17 cellular contexts compared by ENCODE assay signal in genomic region chr9:92911496-92912475, GRCh38. TPM values are rescaled to one million over a fixed set of nuclear protein-coding genes. Genes with fewer than 3 reads are reported as not detected.
DNase-seq lines count a peak whose midpoint lies in the region; ATAC-seq, FAIRE-seq and TF ChIP-seq lines count a peak whose summit lies in the region.
"Had no signal": no experiment of that assay in that cellular context is flagged by ENCODE, and none has a peak within 500 bp of the region (broad histone marks: within the 10 kb centered on the region; RNA-seq: fewer than 3 reads in every experiment).

No MANE protein-coding gene starts in this region.

- peak; percentile 2 for DNase-seq in NCI-H2196 (lab: John Stamatoyannopoulos, UW; ENCODE audit: unreplicated experiment)
- no peak for DNase-seq in NCI-H2196 treated with DMSO at 0.1 percent for 48 hours (lab: John Stamatoyannopoulos, UW; ENCODE audit: unreplicated experiment)
- DNase-seq in SJCRH30, result peak; percentile 33 to 46
- peak; percentile 25 for DNase-seq in hepatocyte (ENCODE audit: low spot score)
- peak; percentile 21 for DNase-seq in transverse colon
- DNase-seq in Calu3, result no peak
- no peak for DNase-seq in GM12892 (ENCODE audit: insufficient read length)
- DNase-seq: activated CD8-positive, alpha-beta memory T cell treated with anti-CD3 and anti-CD28 coated beads, Interleukin-2, amount 10 ng/mL, durations not matched to agents 7 days and 5 days; activated naive CD8-positive, alpha-beta T cell treated with anti-CD3 and anti-CD28 coated beads, Interleukin-2, amount 10 ng/mL, durations not matched to agents 7 days and 5 days; dermis blood vessel endothelial cell; gastrocnemius medialis; NCI-H2227 treated with DMSO at 0.1 percent for 48 hours; nephron progenitor cell; stimulated activated CD4-positive, alpha-beta T cell treated with anti-CD3 and anti-CD28 coated beads, Interleukin-15, amount 100 ng/mL, for 24 hours had no signal

- H3K4me1 Mint-ChIP-seq in Calu3 (ENCODE audit: low read depth, unreplicated experiment), result peaks cover 7% of the 10 kb centered on the region
- H3K4me1 Mint-ChIP-seq: activated CD8-positive, alpha-beta memory T cell treated with anti-CD3 and anti-CD28 coated beads, Interleukin-2, amount 10 ng/mL, durations not matched to agents 7 days and 5 days; activated naive CD8-positive, alpha-beta T cell treated with anti-CD3 and anti-CD28 coated beads, Interleukin-2, amount 10 ng/mL, durations not matched to agents 7 days and 5 days had no signal

- CTCF ChIA-PET in Calu3 (lab: Charles Lee), result no interaction called here

- peak overlapping the region; percentile 9 for H3K4me2 ChIP-seq in hepatocyte

- H3K4me3 ChIP-seq in SJCRH30, result peak overlapping the region; percentile 1; the same call in 1 of the 2 replicates
- H3K4me3 ChIP-seq in hepatocyte, result no peak overlapping the region
- H3K4me3 ChIP-seq in transverse colon, result no peak overlapping the region
- H3K4me3 ChIP-seq: gastrocnemius medialis had no signal

- no peaks in the 10 kb centered on the region for H3K36me3 Mint-ChIP-seq in Calu3 (ENCODE audit: insufficient read depth, unreplicated experiment)
- H3K36me3 Mint-ChIP-seq: activated CD8-positive, alpha-beta memory T cell treated with anti-CD3 and anti-CD28 coated beads, Interleukin-2, amount 10 ng/mL, durations not matched to agents 7 days and 5 days; activated naive CD8-positive, alpha-beta T cell treated with anti-CD3 and anti-CD28 coated beads, Interleukin-2, amount 10 ng/mL, durations not matched to agents 7 days and 5 days had no signal

- no peak for TF ChIP-seq EP300 in transverse colon (IDR thresholded peaks at IDR 0.05; ENCODE audit: low read depth)

- H3K4me1 ChIP-seq in SJCRH30, result peaks cover 13% of the 10 kb centered on the region
- H3K4me1 ChIP-seq in hepatocyte (ENCODE audit: insufficient read depth), result no peaks in the 10 kb centered on the region
- H3K4me1 ChIP-seq in transverse colon, result peaks cover 0 to 6% (median 4%) of the 10 kb centered on the region in 4 donors

- TF ChIP-seq CTCF in hepatocyte (IDR thresholded peaks at IDR 0.05; ENCODE audit: poor library complexity), result no peak
- TF ChIP-seq CTCF in transverse colon (IDR thresholded peaks at IDR 0.05), result no peak
- no peak for TF ChIP-seq CTCF in Calu3 (IDR thresholded peaks at IDR 0.05; ENCODE audit: unreplicated experiment)

- H3K4me3 Mint-ChIP-seq in Calu3 (ENCODE audit: low read depth, unreplicated experiment), result no peak overlapping the region
- H3K4me3 Mint-ChIP-seq: activated CD8-positive, alpha-beta memory T cell treated with anti-CD3 and anti-CD28 coated beads, Interleukin-2, amount 10 ng/mL, durations not matched to agents 7 days and 5 days; activated naive CD8-positive, alpha-beta T cell treated with anti-CD3 and anti-CD28 coated beads, Interleukin-2, amount 10 ng/mL, durations not matched to agents 7 days and 5 days; nephron progenitor cell had no signal

- ATAC-seq in GM18498 (IDR thresholded peaks at IDR 0.05; ENCODE audit: unreplicated experiment), result no peak
- ATAC-seq: activated CD8-positive, alpha-beta memory T cell treated with anti-CD3 and anti-CD28 coated beads, Interleukin-2, amount 10 ng/mL, durations not matched to agents 7 days and 5 days; gastrocnemius medialis had no signal

- H3K27ac ChIP-seq in SJCRH30 (no peak overlapping the region), hepatocyte (peak overlapping the region; percentile 21), transverse colon (no peak overlapping the region)
- H3K27ac ChIP-seq: gastrocnemius medialis had no signal

- 56% methylated on average over 11 of the region's 11 CpGs for WGBS in hepatocyte (ENCODE audit: low lambda C conversion rate, missing lambda C conversion rate)
- WGBS in transverse colon (ENCODE audit: low coverage in 1 of 2), 2 donors, result 26 to 38% methylated on average over 11 of the region's 11 CpGs

- no peaks in the 10 kb centered on the region for H3K27me3 ChIP-seq in SJCRH30
- H3K27me3 ChIP-seq in hepatocyte, result no peaks in the 10 kb centered on the region
- H3K27me3 ChIP-seq in transverse colon, result peaks cover 56% of the 10 kb centered on the region
- H3K27me3 ChIP-seq: gastrocnemius medialis had no signal

- H3K27me3 Mint-ChIP-seq in Calu3 (ENCODE audit: unreplicated experiment), result peaks cover 37% of the 10 kb centered on the region

- H3K36me3 ChIP-seq in SJCRH30 (no peaks in the 10 kb centered on the region), hepatocyte (replicated peaks; ENCODE audit: insufficient read depth, low read depth) (no peaks in the 10 kb centered on the region), transverse colon (no peaks in the 10 kb centered on the region)
- H3K36me3 ChIP-seq: gastrocnemius medialis had no signal

- no peaks in the 10 kb centered on the region for H4K20me1 ChIP-seq in hepatocyte (ENCODE audit: insufficient read depth, poor library complexity, severe bottlenecking)

- H3K9me2 ChIP-seq in hepatocyte (replicated peaks; ENCODE audit: insufficient read depth), result no peaks in the 10 kb centered on the region

- H3K79me2 ChIP-seq in hepatocyte, result no peaks in the 10 kb centered on the region

- no peak for TF ChIP-seq POLR2A in transverse colon (IDR thresholded peaks at IDR 0.05)
- TF ChIP-seq POLR2A in GM12892 (IDR thresholded peaks at IDR 0.05; ENCODE audit: low read depth, low read length), result no peak

- H3K9me3 ChIP-seq in SJCRH30 (replicated peaks) (0 out of 2 replicates have a peak, but pooled peaks cover 3% of the 10 kb centered on the region), hepatocyte (ENCODE audit: low read depth) (no peaks in the 10 kb centered on the region), transverse colon (no peaks in the 10 kb centered on the region)
- H3K9me3 ChIP-seq: gastrocnemius medialis had no signal

- H2AFZ ChIP-seq in hepatocyte, result no peak overlapping the region

- in situ Hi-C loops in transverse colon (cut with MboI; ENCODE audit: low pct_ligation_motif_present in 1 of 4, low pct_unique_long_range_greater_than_20kb in 1 of 4, low sequenced_read_pairs in 3 of 4), result no loop called here

- FAIRE-seq in GM12892 (lab: Jason Lieb, UNC), result no peak
- FAIRE-seq: TTC549 had no signal

- no peak overlapping the region for H3K27ac Mint-ChIP-seq in Calu3 (ENCODE audit: unreplicated experiment)
- H3K27ac Mint-ChIP-seq: activated CD8-positive, alpha-beta memory T cell treated with anti-CD3 and anti-CD28 coated beads, Interleukin-2, amount 10 ng/mL, durations not matched to agents 7 days and 5 days; activated naive CD8-positive, alpha-beta T cell treated with anti-CD3 and anti-CD28 coated beads, Interleukin-2, amount 10 ng/mL, durations not matched to agents 7 days and 5 days; nephron progenitor cell had no signal

- BruUV-seq in Calu3 (replicated peaks; lab: Mats Ljungman, UMichigan), result no TSS peak

- intact Hi-C loops in transverse colon (cut with DNase I; ENCODE audit: low total_unique reads), result no loop called here
- intact Hi-C loops in Calu3 (cut with micrococcal nuclease; ENCODE audit: unreplicated experiment), result no loop called here

- H3K9me3 Mint-ChIP-seq in Calu3 (ENCODE audit: low read depth, unreplicated experiment), result no peaks in the 10 kb centered on the region
- H3K9me3 Mint-ChIP-seq: activated naive CD8-positive, alpha-beta T cell treated with anti-CD3 and anti-CD28 coated beads, Interleukin-2, amount 10 ng/mL, durations not matched to agents 7 days and 5 days had no signal

RNA-seq across cellular contexts. Expression of gene ZNF484, which starts 33.9 kb away (rescaled TPM):
- 18.2 and 21.6 TPM in 2 replicates for total RNA-seq in SJCRH30 (2014; rRNA removed; shearing (Covaris generic))
- total RNA-seq in hepatocyte (9.2 and 10.3 TPM in 2 replicates), transverse colon (1 to 10 TPM; 1.2 to 9.7 (median 6.9) TPM), Calu3 (2022) (5.8 and 6.3 TPM in 2 replicates)
- 1.6 and 2.3 TPM in 2 replicates for polyA plus RNA-seq in hepatocyte
- polyA plus RNA-seq in GM12892 (2012; ENCODE audit: missing spikeins), result 2.8 TPM

RNA-seq across cellular contexts. Expression of gene FGD3, which starts 35.5 kb away (rescaled TPM):
- total RNA-seq in SJCRH30 (2014; rRNA removed; shearing (Covaris generic)), result 0.56 and 0.65 TPM in 2 replicates
- 5.8 and 6.3 TPM in 2 replicates for total RNA-seq in hepatocyte
- polyA plus RNA-seq in hepatocyte, result 4.1 and 6.5 TPM in 2 replicates
- total RNA-seq in transverse colon, result 1 to 10 TPM in 3 of 4 donors, not detected in 1; 5.2 to 9.7 (median 6.0) TPM
- 3.1 and 4.5 TPM in 2 replicates for total RNA-seq in Calu3 (2022)
- 6.6 TPM for polyA plus RNA-seq in GM12892 (2012; ENCODE audit: missing spikeins)
- total RNA-seq: RPMI7951 had no signal

Comparison
In these comparisons a context has a peak if more than half of its experiments do, and no peak if none do; other contexts are left out.
1. DNase-seq: peak in NCI-H2196 (single experiment), SJCRH30 (2 of 2), hepatocyte (single experiment) and transverse colon (single experiment); none in NCI-H2196 treated with DMSO at 0.1 percent for 48 hours (single experiment), Calu3 (single experiment) and GM12892 (single experiment).